Comparison of ENCODE assay signal across 13 cellular contexts in the genomic region with DNA sequence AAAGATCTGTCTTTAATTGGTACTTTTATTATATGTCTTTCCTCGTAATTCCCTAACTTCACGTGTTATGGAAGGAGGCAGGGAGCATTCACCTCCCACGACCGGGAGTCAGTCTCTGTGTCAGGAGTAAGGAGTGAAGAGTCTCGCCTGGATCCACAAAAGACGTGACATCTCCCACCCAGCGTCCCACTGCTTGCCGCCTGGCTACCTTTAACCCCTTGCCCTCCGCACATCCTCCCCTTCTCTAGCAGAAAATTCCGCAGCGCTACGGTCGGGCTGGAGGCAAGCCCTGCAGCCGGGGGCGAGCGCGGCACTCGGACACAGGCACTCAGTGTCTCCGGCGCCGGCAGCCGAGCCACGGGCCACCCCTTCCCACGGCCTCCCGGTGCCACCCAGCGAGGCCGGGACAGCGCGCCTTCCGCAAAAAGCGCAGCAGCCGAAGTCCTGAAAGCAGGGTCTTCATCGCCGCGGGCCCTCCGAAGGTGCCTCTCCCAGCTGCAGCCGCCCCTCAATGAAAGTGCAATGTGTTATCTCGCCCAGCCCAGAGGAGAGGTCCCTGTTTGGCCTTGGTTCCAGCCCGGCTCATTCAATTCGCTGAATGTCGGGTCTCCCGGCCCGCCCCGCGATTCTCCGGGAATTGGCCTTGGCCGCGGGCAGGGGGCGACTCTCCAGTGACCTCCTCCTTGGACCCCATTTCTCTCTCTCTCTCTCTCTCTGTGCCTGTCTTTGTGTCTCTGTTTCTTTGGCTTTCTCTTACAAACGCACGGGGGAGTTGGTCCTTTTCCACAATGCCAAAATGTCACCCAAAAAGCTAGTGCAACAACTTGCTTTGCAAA. TPM values are rescaled to one million over a fixed set of nuclear protein-coding genes. Genes with fewer than 3 reads are reported as not detected.
DNase-seq lines count a peak whose midpoint lies in the region; ATAC-seq, FAIRE-seq and TF ChIP-seq lines count a peak whose summit lies in the region.
"Had no signal": no experiment of that assay in that cellular context is flagged by ENCODE, and none has a peak within 500 bp of the region (broad histone marks: within the 10 kb centered on the region; RNA-seq: fewer than 3 reads in every experiment).

No MANE protein-coding gene starts in this region.

- no peak overlapping the region for H3K27ac ChIP-seq in kidney (ENCODE audit: low read depth in 2 of 2, low read length in 2 of 2)
- no peak overlapping the region for H3K27ac ChIP-seq in subcutaneous abdominal adipose tissue (ENCODE audit: low read depth, low read length)

- no peaks in the 10 kb centered on the region for H3K4me1 ChIP-seq in kidney (ENCODE audit: control insufficient read depth in 1 of 2, insufficient read depth in 1 of 2, low read depth in 1 of 2, low read length in 2 of 2)
- peaks cover 4 to 22% (median 20%) of the 10 kb centered on the region in 5 donors for H3K4me1 ChIP-seq in subcutaneous abdominal adipose tissue (ENCODE audit: control insufficient read depth in 5 of 5, insufficient read depth in 5 of 5, low read length in 5 of 5)

- no peak overlapping the region for H3K4me3 ChIP-seq in kidney (ENCODE audit: low read length in 2 of 2)
- H3K4me3 ChIP-seq in subcutaneous abdominal adipose tissue (ENCODE audit: low read depth in 1 of 5, low read length in 5 of 5) = peak overlapping the region; percentile 28 to 74 (median 59)

- H3K4me1 Mint-ChIP-seq in activated T-helper 17 cell treated with anti-CD3 and anti-CD28 coated beads, Interleukin-2, amount 50 U/mL, for 72 hours = no peaks in the 10 kb centered on the region
- H3K4me1 Mint-ChIP-seq in stimulated activated naive CD8-positive, alpha-beta T cell treated with anti-CD3 and anti-CD28 coated beads, Interleukin-15, amount 100 ng/mL, for 72 hours = peaks cover 5% of the 10 kb centered on the region

- intact Hi-C loops in kidney (cut with DNase I) = no loop called here

- H3K9ac ChIP-seq in kidney (ENCODE audit: low read length in 2 of 2) (no peak overlapping the region), subcutaneous abdominal adipose tissue (ENCODE audit: low read length in 5 of 5) (no peak overlapping the region)

- H3K4me3 Mint-ChIP-seq in activated T-helper 17 cell treated with anti-CD3 and anti-CD28 coated beads, Interleukin-2, amount 50 U/mL, for 72 hours = peak overlapping the region; percentile 14
- H3K4me3 Mint-ChIP-seq in stimulated activated naive CD8-positive, alpha-beta T cell treated with anti-CD3 and anti-CD28 coated beads, Interleukin-15, amount 100 ng/mL, for 72 hours = no peak overlapping the region

- no peaks in the 10 kb centered on the region for H3K36me3 ChIP-seq in kidney (ENCODE audit: control insufficient read depth in 1 of 2, insufficient read depth in 2 of 2, low read length in 2 of 2)
- H3K36me3 ChIP-seq in subcutaneous abdominal adipose tissue (ENCODE audit: control insufficient read depth in 5 of 5, insufficient read depth in 5 of 5, low read length in 5 of 5) = no peaks in the 10 kb centered on the region

- DNase-seq in NCI-H146 (lab: John Stamatoyannopoulos, UW) = peak; percentile 7
- no peak for DNase-seq in NCI-H146 treated with DMSO at 0.1 percent for 48 hours (lab: John Stamatoyannopoulos, UW; ENCODE audit: unreplicated experiment)
- peak; percentile 66 for DNase-seq in kidney
- no peak for DNase-seq in activated CD8-positive, alpha-beta memory T cell treated with anti-CD3 and anti-CD28 coated beads, Interleukin-2, amount 50 U/mL, for 48 hours
- DNase-seq in activated CD4-positive, alpha-beta T cell treated with anti-CD3 and anti-CD28 coated beads, Interleukin-2, amount 50 U/mL, for 4 hours = no peak
- DNase-seq in stimulated activated naive CD8-positive, alpha-beta T cell treated with anti-CD3 and anti-CD28 coated beads, Interleukin-15, amount 100 ng/mL, for 72 hours = no peak
- DNase-seq: activated gamma-delta T cell treated with Interleukin-2 at 50 U/mL for 16 hours, SHP77 treated with DMSO at 0.1 percent for 48 hours, small intestine had no signal

- peaks cover 6% of the 10 kb centered on the region for H3K36me3 Mint-ChIP-seq in activated T-helper 17 cell treated with anti-CD3 and anti-CD28 coated beads, Interleukin-2, amount 50 U/mL, for 72 hours (ENCODE audit: low read depth)

- peaks cover 10 to 23% (median 15%) of the 10 kb centered on the region in 5 donors for H3K27me3 ChIP-seq in subcutaneous abdominal adipose tissue (ENCODE audit: control insufficient read depth in 5 of 5, insufficient read depth in 4 of 5, low read length in 5 of 5)

- ATAC-seq in activated T-helper 17 cell treated with anti-CD3 and anti-CD28 coated beads, Interleukin-2, amount 50 U/mL, for 72 hours (replicated peaks) = no peak
- ATAC-seq in stimulated activated naive CD8-positive, alpha-beta T cell treated with anti-CD3 and anti-CD28 coated beads, Interleukin-15, amount 100 ng/mL, for 72 hours = no peak

- H3K27me3 Mint-ChIP-seq in activated T-helper 17 cell treated with anti-CD3 and anti-CD28 coated beads, Interleukin-2, amount 50 U/mL, for 72 hours = peaks cover 15% of the 10 kb centered on the region
- H3K27me3 Mint-ChIP-seq in stimulated activated naive CD8-positive, alpha-beta T cell treated with anti-CD3 and anti-CD28 coated beads, Interleukin-15, amount 100 ng/mL, for 72 hours = peaks cover 42% of the 10 kb centered on the region

- peaks cover 8% of the 10 kb centered on the region for H3K9me3 Mint-ChIP-seq in activated T-helper 17 cell treated with anti-CD3 and anti-CD28 coated beads, Interleukin-2, amount 50 U/mL, for 72 hours
- H3K9me3 Mint-ChIP-seq in stimulated activated naive CD8-positive, alpha-beta T cell treated with anti-CD3 and anti-CD28 coated beads, Interleukin-15, amount 100 ng/mL, for 72 hours = peaks cover 2 to 13% of the 10 kb centered on the region in 2 donors

- no peak for FAIRE-seq in kidney (lab: Jason Lieb, UNC)
- FAIRE-seq: A204.1, GM18507, small intestine had no signal

- H3K9me3 ChIP-seq in kidney (ENCODE audit: control insufficient read depth in 1 of 2, low read length in 2 of 2) (no peaks in the 10 kb centered on the region), subcutaneous abdominal adipose tissue (ENCODE audit: control insufficient read depth in 5 of 5, low read length in 5 of 5) (no peaks in the 10 kb centered on the region)

- no peak overlapping the region for H3K27ac Mint-ChIP-seq in activated T-helper 17 cell treated with anti-CD3 and anti-CD28 coated beads, Interleukin-2, amount 50 U/mL, for 72 hours
- no peak overlapping the region for H3K27ac Mint-ChIP-seq in stimulated activated naive CD8-positive, alpha-beta T cell treated with anti-CD3 and anti-CD28 coated beads, Interleukin-15, amount 100 ng/mL, for 72 hours

- no peak for TF ChIP-seq CTCF in kidney (IDR thresholded peaks at IDR 0.05; ENCODE audit: borderline replicate concordance, extremely low read depth, insufficient read depth)

RNA-seq across cellular contexts. Expression of gene DLGAP1, which starts 1.2 kb away (rescaled TPM):
- total RNA-seq in activated T-helper 17 cell treated with anti-CD3 and anti-CD28 coated beads, Interleukin-2, amount 50 U/mL, for 72 hours = 1 to 10 TPM; 1.1 to 1.2 TPM
- 32.8 TPM for total RNA-seq in kidney
- polyA plus RNA-seq in kidney (ENCODE audit: insufficient read depth, low read depth, low replicate concordance) = 1.2 TPM

Comparison
In these comparisons a context has a peak if more than half of its experiments do, and no peak if none do; other contexts are left out.
1. DNase-seq: peak in NCI-H146 (single experiment) and kidney (single experiment); none in NCI-H146 treated with DMSO at 0.1 percent for 48 hours (single experiment), activated CD8-positive, alpha-beta memory T cell treated with anti-CD3 and anti-CD28 coated beads, Interleukin-2, amount 50 U/mL, for 48 hours (single experiment), activated CD4-positive, alpha-beta T cell treated with anti-CD3 and anti-CD28 coated beads, Interleukin-2, amount 50 U/mL, for 4 hours (0 of 2) and stimulated activated naive CD8-positive, alpha-beta T cell treated with anti-CD3 and anti-CD28 coated beads, Interleukin-15, amount 100 ng/mL, for 72 hours (0 of 2).
2. H3K4me3 ChIP-seq: peak in subcutaneous abdominal adipose tissue (5 of 5); none in kidney (0 of 2).
3. RNA of gene DLGAP1, which starts 1.2 kb away (total RNA-seq): 32.8 TPM in kidney (single experiment); 1.1 to 1.2 TPM in activated T-helper 17 cell treated with anti-CD3 and anti-CD28 coated beads, Interleukin-2, amount 50 U/mL, for 72 hours; every median in the first group is over 10 times any median in the second.